In the genomic region with DNA sequence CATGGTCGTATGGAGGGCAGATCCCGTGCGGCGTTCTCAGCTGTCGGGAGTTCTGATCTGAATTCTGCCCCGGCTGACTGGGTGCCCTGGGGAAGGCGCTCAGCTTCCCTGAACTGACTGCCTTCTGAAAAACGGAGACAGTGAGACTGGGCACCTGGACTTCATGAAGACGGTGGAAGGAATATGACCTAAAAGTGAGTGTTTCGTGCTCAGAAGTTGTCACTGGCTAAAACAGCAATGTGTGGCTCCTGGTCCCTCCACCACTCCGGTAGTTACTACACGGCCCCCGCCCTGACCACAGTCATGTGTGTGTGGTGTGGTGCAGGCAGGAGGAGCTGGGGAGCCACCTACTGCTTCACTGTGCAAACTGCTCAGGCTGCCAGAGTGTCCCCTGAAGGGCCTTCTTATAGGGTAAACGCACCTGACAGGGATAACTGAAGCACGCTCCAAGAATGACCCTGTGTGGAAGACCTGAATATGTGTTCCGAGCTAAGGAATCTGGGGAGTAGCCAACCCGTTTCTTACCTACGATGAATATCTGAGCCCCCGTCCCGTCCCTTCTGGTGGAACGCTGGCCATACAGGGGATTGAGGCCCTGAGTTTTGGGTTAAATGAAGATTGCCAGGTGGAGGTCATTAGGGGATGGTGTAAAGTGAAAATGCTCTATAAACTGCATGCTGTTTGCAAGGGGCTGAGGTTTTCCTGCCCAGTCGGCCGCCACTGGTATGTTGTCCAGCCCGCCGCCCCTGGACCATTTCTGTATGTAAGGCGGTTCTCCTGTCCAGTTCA, we compare ENCODE assay signal across 8 cellular contexts. TPM values are rescaled to one million over a fixed set of nuclear protein-coding genes. Genes with fewer than 3 reads are reported as not detected.
DNase-seq lines count a peak whose midpoint lies in the region; ATAC-seq, FAIRE-seq and TF ChIP-seq lines count a peak whose summit lies in the region.

No MANE protein-coding gene starts in this region.

- H2AFZ ChIP-seq in PC-9: no peak overlapping the region

- peak overlapping the region in 1 of 7 donors; percentile 27 for H3K27ac Mint-ChIP-seq in CD4-positive, alpha-beta memory T cell

- peak; percentile 30 to 52 (median 38) for DNase-seq in CD4-positive, alpha-beta memory T cell
- no peak for DNase-seq in HFF-Myc (ENCODE audit: extremely low read depth, low read depth)
- DNase-seq in PC-9: peak; percentile 40 to 55
- peak; percentile 75 for DNase-seq in activated effector memory CD4-positive, alpha-beta T cell treated with anti-CD3 and anti-CD28 coated beads, Interleukin-2, amount 50 U/mL, for 16 hours
- DNase-seq in Right ventricle myocardium superior: peak; percentile 86
- DNase-seq in posterior cingulate gyrus: peak; percentile 18 to 95 (median 52)
- DNase-seq in urothelium cell line (ENCODE audit: low spot score): peak; percentile 81
- no peak for DNase-seq in cortex of kidney (lab: John Stamatoyannopoulos, UW)

- H3K9me3 ChIP-seq in CD4-positive, alpha-beta memory T cell (ENCODE audit: control insufficient read depth in 1 of 2, low read length in 2 of 2): no peaks in the 10 kb centered on the region
- H3K9me3 ChIP-seq in PC-9 (ENCODE audit: insufficient read depth, low read depth): no peaks in the 10 kb centered on the region

- peak overlapping the region in 4 of 8 donors; percentile 21 to 40 (median 32) for H3K4me3 Mint-ChIP-seq in CD4-positive, alpha-beta memory T cell

- peaks cover 3% of the 10 kb centered on the region for H3K4me1 ChIP-seq in CD4-positive, alpha-beta memory T cell (ENCODE audit: insufficient read depth, low read length)
- peaks cover 8% of the 10 kb centered on the region for H3K4me1 ChIP-seq in PC-9 (replicated peaks; ENCODE audit: insufficient read depth)

- H3K9me3 Mint-ChIP-seq in CD4-positive, alpha-beta memory T cell: no peaks in the 10 kb centered on the region

- no peaks in the 10 kb centered on the region for H4K20me1 ChIP-seq in PC-9 (ENCODE audit: insufficient read depth)

- H3F3A ChIP-seq in PC-9 (ENCODE audit: insufficient read depth, low read depth): no peaks in the 10 kb centered on the region

- H3K4me3 ChIP-seq in CD4-positive, alpha-beta memory T cell (ENCODE audit: low read length in 2 of 2): no peak overlapping the region
- H3K4me3 ChIP-seq in HFF-Myc (replicated peaks; ENCODE audit: low read depth, low read length) (no peak overlapping the region), PC-9 (no peak overlapping the region)

- no peaks in the 10 kb centered on the region for H3K27me3 ChIP-seq in CD4-positive, alpha-beta memory T cell (ENCODE audit: insufficient read depth, low read length)
- H3K27me3 ChIP-seq in PC-9 (ENCODE audit: insufficient read depth, low read depth): no peaks in the 10 kb centered on the region

- H3K9me2 ChIP-seq in PC-9 (ENCODE audit: insufficient read depth): no peaks in the 10 kb centered on the region

- H3K4me1 Mint-ChIP-seq in CD4-positive, alpha-beta memory T cell: peaks cover 3 to 8% (median 5%) of the 10 kb centered on the region in 4 donors

- CTCF ChIA-PET in CD4-positive, alpha-beta memory T cell (lab: Charles Lee; ENCODE audit: partially characterized antibody): interaction anchor here (0.6 to 1.4 kb wide), 2 partner anchors 34 to 341 kb away, joined by 3 to 5 read pairs; no protein-coding TSS in a partner anchor
- CTCF ChIA-PET in PC-9 (lab: Charles Lee): no interaction called here

- peak; percentile 38 for TF ChIP-seq CTCF in HFF-Myc (IDR thresholded peaks at IDR 0.05; ENCODE audit: low read depth, low read length, missing control alignments)
- peak; percentile 34; the same call in 1 of the 2 replicates for TF ChIP-seq CTCF in PC-9 (conservative IDR thresholded peaks at IDR 0.05)

- peaks cover 19 to 24% of the 10 kb centered on the region in 2 donors for H3K27me3 Mint-ChIP-seq in CD4-positive, alpha-beta memory T cell

- no TSS peak for BruUV-seq in PC-9 (replicated peaks; lab: Mats Ljungman, UMichigan)

- FAIRE-seq in urothelium cell line (lab: Jason Lieb, UNC): peak; percentile 77

- POLR2A ChIA-PET in CD4-positive, alpha-beta memory T cell (lab: Charles Lee; ENCODE audit: partially characterized antibody): no interaction called here
- POLR2A ChIA-PET in PC-9 (lab: Charles Lee; ENCODE audit: unreplicated experiment): interaction anchor here (0.6 kb wide), 1 partner anchor 160 kb away, joined by 3 read pairs; no protein-coding TSS in a partner anchor

- H3K4me2 ChIP-seq in PC-9: no peak overlapping the region

- H3K36me3 ChIP-seq in CD4-positive, alpha-beta memory T cell (ENCODE audit: insufficient read depth, low read length): no peaks in the 10 kb centered on the region
- no peaks in the 10 kb centered on the region for H3K36me3 ChIP-seq in PC-9 (ENCODE audit: low read depth)

- no peak overlapping the region for H3K27ac ChIP-seq in CD4-positive, alpha-beta memory T cell (ENCODE audit: low read depth, low read length)
- H3K27ac ChIP-seq in PC-9: no peak overlapping the region

- intact Hi-C loops in CD4-positive, alpha-beta memory T cell (cut with micrococcal nuclease): no loop called here
- intact Hi-C loops in PC-9 (cut with micrococcal nuclease; ENCODE audit: unreplicated experiment): no loop called here
- intact Hi-C loops in Right ventricle myocardium superior (cut with DNase I): loop anchor here (5.0 kb wide), 1 partner anchor 40 kb away; no protein-coding TSS in a partner anchor
- intact Hi-C loops in posterior cingulate gyrus (cut with DNase I): no loop called here

- peak; percentile 74 for ATAC-seq in Right ventricle myocardium superior (ENCODE audit: poor library complexity)

- no peaks in the 10 kb centered on the region for H3K36me3 Mint-ChIP-seq in CD4-positive, alpha-beta memory T cell

- no peaks in the 10 kb centered on the region for H3K79me2 ChIP-seq in PC-9 (ENCODE audit: low read depth)

RNA-seq across cellular contexts. Expression of a gene that starts 0.6 kb away (rescaled TPM):
- not detected for total RNA-seq in CD4-positive, alpha-beta memory T cell
- not detected for polyA plus RNA-seq in CD4-positive, alpha-beta memory T cell
- total RNA-seq in PC-9 (2021) (11.9 and 14.5 TPM in 2 replicates), Right ventricle myocardium superior (396 TPM)

RNA-seq across cellular contexts. Expression of a gene that starts 30.4 kb away (rescaled TPM):
- total RNA-seq in CD4-positive, alpha-beta memory T cell: not detected
- polyA plus RNA-seq in CD4-positive, alpha-beta memory T cell: not detected
- 4.2 and 5.0 TPM in 2 replicates for total RNA-seq in PC-9 (2021)
- 0.16 TPM for total RNA-seq in Right ventricle myocardium superior

Comparison
In these comparisons a context has a peak if more than half of its experiments do, and no peak if none do; other contexts are left out.
1. DNase-seq: peak in CD4-positive, alpha-beta memory T cell (5 of 5), PC-9 (2 of 2), activated effector memory CD4-positive, alpha-beta T cell treated with anti-CD3 and anti-CD28 coated beads, Interleukin-2, amount 50 U/mL, for 16 hours (single experiment), Right ventricle myocardium superior (single experiment), posterior cingulate gyrus (10 of 10) and urothelium cell line (single experiment); none in HFF-Myc (single experiment) and cortex of kidney (single experiment).
2. RNA of a gene that starts 0.6 kb away (total RNA-seq): 396 TPM in Right ventricle myocardium superior (single experiment); 11.9 to 14.5 TPM in PC-9 and not detected in CD4-positive, alpha-beta memory T cell; every median in the first group is over 10 times any median in the second.